In genomic region chr2:237434916-237435315, GRCh38 we compare ENCODE assay signal across 8 cellular contexts. TPM values are rescaled to one million over a fixed set of nuclear protein-coding genes. Genes with fewer than 3 reads are reported as not detected.
A peak's percentile ranks its signal among the peaks of the same experiment; 100 is the strongest.
DNase-seq lines count a peak whose midpoint lies in the region; ATAC-seq, FAIRE-seq and TF ChIP-seq lines count a peak whose summit lies in the region.

No MANE protein-coding gene starts in this region.

- H3K27me3 Mint-ChIP-seq in CD8-positive, alpha-beta T cell (ENCODE audit: low read depth): no peaks in the 10 kb centered on the region

- peak overlapping the region; percentile 79 for H3K4me3 Mint-ChIP-seq in CD8-positive, alpha-beta T cell

- POLR2A ChIA-PET in CD8-positive, alpha-beta T cell (lab: Charles Lee): interaction anchor here (0.7 to 4.7 kb wide), 3 partner anchors 8 to 15 kb away, joined by 3 to 19 read pairs (median 4); no protein-coding TSS in a partner anchor

- H3K36me3 ChIP-seq in CD8-positive, alpha-beta T cell (ENCODE audit: insufficient read depth, low read length): no peaks in the 10 kb centered on the region

- peaks cover 86% of the 10 kb centered on the region for H3K4me1 Mint-ChIP-seq in CD8-positive, alpha-beta T cell (ENCODE audit: low read depth)

- peak overlapping the region; percentile 0 for H3K27ac ChIP-seq in CD8-positive, alpha-beta T cell (ENCODE audit: low read depth, low read length)

- intact Hi-C loops in CD8-positive, alpha-beta T cell (cut with DNase I, micrococcal nuclease): loop anchor here (1.0 to 10.0 kb wide), 6 partner anchors 11 to 852 kb away; partner anchors contain the start of genes COPS8 (in 1 of the 2) and PER2 (in 1 of the 2)

- no peak for FAIRE-seq in HTR-8/SVneo (lab: Jason Lieb, UNC)

- peak overlapping the region; percentile 96 for H3K27ac Mint-ChIP-seq in CD8-positive, alpha-beta T cell

- no peaks in the 10 kb centered on the region for H3K36me3 Mint-ChIP-seq in CD8-positive, alpha-beta T cell

- no peaks in the 10 kb centered on the region for H3K9me3 ChIP-seq in CD8-positive, alpha-beta T cell (ENCODE audit: low read length)

- no peaks in the 10 kb centered on the region for H3K9me3 Mint-ChIP-seq in CD8-positive, alpha-beta T cell

- peak; percentile 26 to 86 (median 69) for DNase-seq in CD8-positive, alpha-beta T cell
- peak; percentile 49 for DNase-seq in HTR-8/SVneo (ENCODE audit: insufficient read length, low spot score)
- peak; percentile 74 for DNase-seq in activated T-cell treated with anti-CD3 and anti-CD28 coated beads for 4 hours
- peak; percentile 50 for DNase-seq in kidney glomerular epithelial cell (lab: John Stamatoyannopoulos, UW)
- peak; percentile 76 for DNase-seq in stimulated activated CD8-positive, alpha-beta memory T cell treated with anti-CD3 and anti-CD28 coated beads, Interleukin-4, amount 100 ng/mL, for 24 hours (ENCODE audit: low read depth)
- DNase-seq in NCI-H187 treated with DMSO at 0.1 percent for 48 hours (lab: John Stamatoyannopoulos, UW): no peak
- no peak for DNase-seq in midbrain (lab: John Stamatoyannopoulos, UW)
- DNase-seq in foreskin melanocyte: no peak

- CTCF ChIA-PET in CD8-positive, alpha-beta T cell (lab: Charles Lee): interaction anchor here (0.6 to 10.8 kb wide), 8 partner anchors 8 to 281 kb away, joined by 3 to 136 read pairs (median 4); no protein-coding TSS in a partner anchor

- no peaks in the 10 kb centered on the region for H3K27me3 ChIP-seq in CD8-positive, alpha-beta T cell (ENCODE audit: insufficient read depth, low read length)

- no peak for TF ChIP-seq CTCF in CD8-positive, alpha-beta T cell (IDR thresholded peaks at IDR 0.05)

- ATAC-seq in CD8-positive, alpha-beta T cell: peak; percentile 54

- H3K4me1 ChIP-seq in CD8-positive, alpha-beta T cell (ENCODE audit: insufficient read depth, low read length): peaks cover 90% of the 10 kb centered on the region

- H3K4me3 ChIP-seq in CD8-positive, alpha-beta T cell (ENCODE audit: low read depth, low read length): peak overlapping the region; percentile 56

RNA-seq across cellular contexts. Expression of gene COL6A3, which starts 21.0 kb away (rescaled TPM):
- total RNA-seq in CD8-positive, alpha-beta T cell: 1 to 10 TPM; 1.7 TPM

RNA-seq across cellular contexts. Expression of gene MLPH, which starts 52.1 kb away (rescaled TPM):
- total RNA-seq in CD8-positive, alpha-beta T cell: not detected

Comparison
In these comparisons a context has a peak if more than half of its experiments do, and no peak if none do; other contexts are left out.
1. DNase-seq: peak in CD8-positive, alpha-beta T cell (7 of 7), HTR-8/SVneo (single experiment), activated T-cell treated with anti-CD3 and anti-CD28 coated beads for 4 hours (single experiment), kidney glomerular epithelial cell (single experiment) and stimulated activated CD8-positive, alpha-beta memory T cell treated with anti-CD3 and anti-CD28 coated beads, Interleukin-4, amount 100 ng/mL, for 24 hours (single experiment); none in NCI-H187 treated with DMSO at 0.1 percent for 48 hours (single experiment), midbrain (single experiment) and foreskin melanocyte (single experiment).